Comparison of ENCODE assay signal across 24 cellular contexts in the genomic region with DNA sequence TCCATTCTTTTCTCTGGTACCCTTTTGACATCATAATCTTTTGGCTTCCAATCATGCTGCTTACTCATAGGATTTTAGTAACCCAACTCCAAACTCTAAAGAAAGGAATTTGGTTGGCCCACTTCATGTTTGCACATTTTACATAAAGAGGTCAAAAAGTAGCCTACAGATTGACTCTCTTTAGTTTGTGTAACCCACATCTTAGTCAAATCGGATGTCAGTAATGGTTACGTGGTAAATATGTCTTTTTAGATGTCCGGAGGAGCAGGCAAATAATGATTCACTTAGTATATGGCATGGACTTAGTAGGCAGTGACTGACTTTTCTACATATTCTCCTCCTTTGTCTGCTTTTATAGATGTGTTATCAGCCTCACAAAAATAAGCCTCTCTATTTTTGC.
"Had no signal": no experiment of that assay in that cellular context is flagged by ENCODE, and none has a peak within 500 bp of the region (broad histone marks: within the 10 kb centered on the region; RNA-seq: fewer than 3 reads in every experiment).

No MANE protein-coding gene starts in this region.

- H3K4me1 Mint-ChIP-seq: naive B cell; naive thymus-derived CD8-positive, alpha-beta T cell had no signal

- DNase-seq: colonic mucosa; cortex of kidney; effector CD8-positive, alpha-beta T cell; effector memory CD8-positive, alpha-beta T cell; endodermal cell; erythroblast; esophagus squamous epithelium; foreskin fibroblast; foreskin melanocyte; gastrocnemius medialis; glutamatergic neuron; head of caudate nucleus; heart right ventricle; hippocampal formation; left cardiac atrium; left lung; left ventricle myocardium superior; lower lobe of right lung; mesenchymal stem cell; midbrain; naive B cell; naive thymus-derived CD8-positive, alpha-beta T cell had no signal

- H3K27ac Mint-ChIP-seq: dendritic cell treated with granulocyte-macrophage colony-stimulating factor and Interleukin-4, amounts not matched to agents 40 ng/mL and 50 ng/mL, for 4 days; effector memory CD8-positive, alpha-beta T cell; endodermal cell; naive B cell; naive thymus-derived CD8-positive, alpha-beta T cell had no signal

- H3K4me3 Mint-ChIP-seq: dendritic cell treated with granulocyte-macrophage colony-stimulating factor and Interleukin-4, amounts not matched to agents 40 ng/mL and 50 ng/mL, for 4 days; effector memory CD8-positive, alpha-beta T cell; endodermal cell; naive B cell; naive thymus-derived CD8-positive, alpha-beta T cell had no signal

- H3K36me3 Mint-ChIP-seq: naive B cell had no signal

- H3K27me3 Mint-ChIP-seq: dendritic cell treated with granulocyte-macrophage colony-stimulating factor and Interleukin-4, amounts not matched to agents 40 ng/mL and 50 ng/mL, for 4 days; effector memory CD8-positive, alpha-beta T cell; naive B cell; naive thymus-derived CD8-positive, alpha-beta T cell had no signal

- ATAC-seq: effector memory CD8-positive, alpha-beta T cell; esophagus mucosa; gastrocnemius medialis; heart right ventricle; left cardiac atrium; left lung; left ventricle myocardium superior; lower lobe of right lung; naive thymus-derived CD8-positive, alpha-beta T cell had no signal
